Comparison of ENCODE assay signal across 10 cellular contexts in the genomic region with DNA sequence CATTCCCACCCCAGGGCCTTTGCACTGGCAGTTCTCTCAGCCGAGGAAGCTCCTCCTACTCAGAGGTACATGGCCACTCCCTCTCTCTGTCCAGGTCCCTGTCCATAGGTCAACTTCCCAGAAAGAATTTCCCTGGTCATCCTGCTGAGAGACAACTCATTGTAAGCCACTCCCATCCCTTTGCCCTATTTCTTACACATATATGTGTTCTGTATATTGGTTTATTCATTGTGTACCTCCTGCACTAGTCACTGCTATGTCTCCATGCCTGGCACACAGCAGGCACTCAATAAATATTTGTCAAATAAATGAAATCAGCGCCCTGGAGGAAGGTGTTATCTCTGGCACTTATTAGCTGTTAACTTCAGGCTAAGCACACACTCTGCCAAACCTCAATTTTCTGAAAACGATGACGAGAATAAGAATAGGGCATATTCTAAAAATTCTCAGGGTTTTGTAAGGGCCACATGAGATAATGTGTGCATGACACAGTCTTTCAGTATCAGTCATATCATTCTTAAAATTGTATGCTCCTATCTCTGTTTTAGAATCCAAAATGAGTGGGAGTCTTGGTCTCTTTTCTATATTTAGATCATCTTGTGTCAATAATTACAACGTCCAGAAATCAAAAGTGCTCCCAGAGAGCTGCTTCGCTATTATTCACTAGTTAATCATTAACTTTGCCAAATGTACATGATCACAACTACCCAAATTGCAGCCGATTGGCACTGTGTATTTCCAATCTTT.
A peak's percentile ranks its signal among the peaks of the same experiment; 100 is the strongest.
DNase-seq lines count a peak whose midpoint lies in the region; ATAC-seq and TF ChIP-seq lines count a peak whose summit lies in the region.
"Had no signal": no experiment of that assay in that cellular context is flagged by ENCODE, and none has a peak within 500 bp of the region (broad histone marks: within the 10 kb centered on the region; RNA-seq: fewer than 3 reads in every experiment).

No MANE protein-coding gene starts in this region.

- TF ChIP-seq CTCF in GM06990 (IDR thresholded peaks at IDR 0.05; ENCODE audit: insufficient read depth, low read length, poor library complexity, severe bottlenecking), result no peak

- ATAC-seq in GM19438 (IDR thresholded peaks at IDR 0.05; ENCODE audit: low read depth, unreplicated experiment) (peak; percentile 79), HG02943 (IDR thresholded peaks at IDR 0.05; ENCODE audit: low read depth, unreplicated experiment) (peak; percentile 79)
- ATAC-seq: Panc1 had no signal

- no peak overlapping the region for H3K4me3 ChIP-seq in GM06990 (replicated peaks; ENCODE audit: low read depth, low read length)
- H3K4me3 ChIP-seq: BLaER1 had no signal

- DNase-seq in GM06990 (ENCODE audit: extremely low read depth, insufficient read length) (peak; percentile 31), NCI-H526 treated with DMSO at 0.1 percent for 48 hours (lab: John Stamatoyannopoulos, UW) (peak; percentile 68), UCSD-AML1 (lab: John Stamatoyannopoulos, UW; ENCODE audit: unreplicated experiment) (no peak), NCI-H146 (lab: John Stamatoyannopoulos, UW) (no peak), anterior cingulate cortex (lab: John Stamatoyannopoulos, UW) (no peak), NCI-H146 treated with DMSO at 0.1 percent for 48 hours (lab: John Stamatoyannopoulos, UW; ENCODE audit: unreplicated experiment) (no peak)

- no peaks in the 10 kb centered on the region for H3K27me3 ChIP-seq in GM06990 (replicated peaks; ENCODE audit: control insufficient read depth, insufficient read depth, low read length)
- H3K27me3 ChIP-seq: BLaER1 had no signal

- H3K36me3 ChIP-seq in GM06990 (ENCODE audit: control insufficient read depth, insufficient read depth, low read length), result no peaks in the 10 kb centered on the region
- H3K36me3 ChIP-seq: BLaER1 had no signal

Comparison
In these comparisons a context has a peak if more than half of its experiments do, and no peak if none do; other contexts are left out.
1. DNase-seq: peak in GM06990 (single experiment) and NCI-H526 treated with DMSO at 0.1 percent for 48 hours (single experiment); none in UCSD-AML1 (single experiment), NCI-H146 (single experiment), anterior cingulate cortex (0 of 58) and NCI-H146 treated with DMSO at 0.1 percent for 48 hours (single experiment).